8 cellular contexts compared by ENCODE assay signal in genomic region chr15:44194397-44195150, GRCh38. TPM values are rescaled to one million over a fixed set of nuclear protein-coding genes. Genes with fewer than 3 reads are reported as not detected.
DNase-seq lines count a peak whose midpoint lies in the region; ATAC-seq and TF ChIP-seq lines count a peak whose summit lies in the region.

No MANE protein-coding gene starts in this region.

- peaks cover 21% of the 10 kb centered on the region for H3K4me1 Mint-ChIP-seq in CD14-positive monocyte

- H3K27ac ChIP-seq in WERI-Rb-1 (peak overlapping the region; percentile 33; the same call in 1 of the 2 replicates), caudate nucleus (ENCODE audit: low read depth, low read length) (peak overlapping the region; percentile 77), layer of hippocampus (ENCODE audit: low read depth, low read length) (peak overlapping the region; percentile 71)

- H3K36me3 ChIP-seq in WERI-Rb-1, result no peaks in the 10 kb centered on the region

- no peaks in the 10 kb centered on the region for H3K27me3 ChIP-seq in WERI-Rb-1 (ENCODE audit: insufficient read depth, low read depth, severe bottlenecking)
- no peaks in the 10 kb centered on the region for H3K27me3 ChIP-seq in layer of hippocampus (ENCODE audit: control insufficient read depth, insufficient read depth, low read length)

- DNase-seq in CD14-positive monocyte (ENCODE audit: low spot score) (no peak), HT1080 (ENCODE audit: low read depth) (peak; percentile 92), WERI-Rb-1 (peak; percentile 33), caudate nucleus (lab: John Stamatoyannopoulos, UW) (peak in 46 of 61 donors; percentile 14 to 79 (median 52)), GOT3 (lab: John Stamatoyannopoulos, UW) (no peak)
- peak; percentile 30 to 53 for DNase-seq in stimulated activated CD4-positive, alpha-beta T cell treated with anti-CD3 and anti-CD28 coated beads, Interleukin-2, amount 100 ng/mL, for 24 hours

- H3K9me3 ChIP-seq in WERI-Rb-1 (ENCODE audit: severe bottlenecking), result no peaks in the 10 kb centered on the region

- H3K4me3 Mint-ChIP-seq in CD14-positive monocyte, result peak overlapping the region; percentile 78 to 96

- intact Hi-C loops in CD14-positive monocyte (cut with micrococcal nuclease), result no loop called here

- peak; percentile 7 for ATAC-seq in GM21360 (IDR thresholded peaks at IDR 0.05; ENCODE audit: unreplicated experiment)

- no peak for TF ChIP-seq CTCF in CD14-positive monocyte (IDR thresholded peaks at IDR 0.05)
- TF ChIP-seq CTCF in WERI-Rb-1 (IDR thresholded peaks at IDR 0.05; ENCODE audit: low read depth, low read length), result no peak

- H3K4me3 ChIP-seq in WERI-Rb-1 (ENCODE audit: low read depth, low read length), result peak overlapping the region; percentile 76

- no peak overlapping the region for H3K27ac Mint-ChIP-seq in CD14-positive monocyte

- H3K9me3 Mint-ChIP-seq in CD14-positive monocyte, result peaks cover 0 to 15% (median 4%) of the 10 kb centered on the region in 7 donors

- peaks cover 66 to 79% (median 74%) of the 10 kb centered on the region in 3 donors for H3K27me3 Mint-ChIP-seq in CD14-positive monocyte (ENCODE audit: low read depth in 3 of 3)

- peaks cover 3 to 6% of the 10 kb centered on the region in 2 donors for H3K36me3 Mint-ChIP-seq in CD14-positive monocyte

RNA-seq across cellular contexts. Expression of gene FRMD5, which starts 0.5 kb away (rescaled TPM):
- not detected for polyA plus RNA-seq in CD14-positive monocyte
- 24.7 and 28.1 TPM in 2 replicates for total RNA-seq in HT1080 (2014; rRNA removed; shearing (Covaris generic))
- 18.1 and 19.4 TPM in 2 replicates for polyA plus RNA-seq in HT1080 (2015; cell fraction: cytosol; rRNA removed)
- 32.1 and 33.2 TPM in 2 replicates for polyA plus RNA-seq in HT1080 (2015; cell fraction: nucleus; rRNA removed)

Comparison
In these comparisons a context has a peak if more than half of its experiments do, and no peak if none do; other contexts are left out.
1. DNase-seq: peak in HT1080 (single experiment), WERI-Rb-1 (single experiment), caudate nucleus (46 of 61) and stimulated activated CD4-positive, alpha-beta T cell treated with anti-CD3 and anti-CD28 coated beads, Interleukin-2, amount 100 ng/mL, for 24 hours (2 of 2); none in CD14-positive monocyte (single experiment) and GOT3 (single experiment).
2. Peak in every context shown above with its lines, with median percentiles within 50 percentile points of each other: H3K27ac ChIP-seq.